ENCODE assay signal across 7 cellular contexts in the genomic region with DNA sequence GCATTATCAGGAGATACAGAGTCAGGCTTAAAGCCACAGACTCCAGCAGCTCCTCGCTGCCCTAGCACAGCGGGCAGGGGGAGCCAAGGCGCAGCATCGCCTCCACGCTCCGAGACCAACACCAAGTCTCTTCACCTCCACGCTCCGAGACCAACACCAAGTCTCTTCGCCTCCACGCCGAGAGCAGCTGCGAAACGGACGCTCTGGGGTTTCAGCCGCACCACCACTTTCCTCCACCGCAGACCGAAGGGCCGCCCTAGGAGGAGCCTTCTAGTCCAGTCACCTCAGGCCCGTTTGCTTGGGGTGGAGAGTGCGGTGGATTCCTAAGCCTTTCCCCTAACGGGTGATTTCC. TPM values are rescaled to one million over a fixed set of nuclear protein-coding genes. Genes with fewer than 3 reads are reported as not detected.
DNase-seq lines count a peak whose midpoint lies in the region; ATAC-seq, FAIRE-seq and TF ChIP-seq lines count a peak whose summit lies in the region.

No MANE protein-coding gene starts in this region.

- H3K27ac ChIP-seq in KMS-11 (peak overlapping the region; percentile 36), HepG2 (ENCODE audit: extremely low read length, insufficient read depth, low read length) (peak overlapping the region; percentile 68)

- FAIRE-seq in HepG2 (lab: Jason Lieb, UNC): no peak

- peak overlapping the region; percentile 89 for H3K4me2 ChIP-seq in KMS-11
- peak overlapping the region; percentile 90 for H3K4me2 ChIP-seq in HepG2 (ENCODE audit: low read depth, low read length)

- no peaks in the 10 kb centered on the region for H3K27me3 ChIP-seq in GM06990 (replicated peaks; ENCODE audit: control insufficient read depth, insufficient read depth, low read length)
- H3K27me3 ChIP-seq in KMS-11 (ENCODE audit: insufficient read depth, low read depth): no peaks in the 10 kb centered on the region; the same call in 1 of the 2 replicates
- H3K27me3 ChIP-seq in HepG2 (ENCODE audit: control insufficient read depth in 1 of 2, insufficient read depth in 2 of 2, low read length in 2 of 2): no peaks in the 10 kb centered on the region; a peak in 1 of 5 replicates

- H3K79me2 ChIP-seq in KMS-11 (ENCODE audit: insufficient read depth, low read depth): no peaks in the 10 kb centered on the region
- peaks cover 7% of the 10 kb centered on the region for H3K79me2 ChIP-seq in HepG2 (ENCODE audit: insufficient read depth, low read length)

- TF ChIP-seq RAD21 in HepG2 (CRISPR knock-in tag; IDR thresholded peaks at IDR 0.05): no peak

- ATAC-seq in GM21619 (IDR thresholded peaks at IDR 0.05; ENCODE audit: unreplicated experiment) (peak; percentile 45), HepG2 (peak; percentile 83)

- TF ChIP-seq EP300 in HepG2 (IDR thresholded peaks at IDR 0.05; ENCODE audit: low read depth in 2 of 2, low read length in 2 of 2) (no peak), HepG2 (CRISPR knock-in tag; IDR thresholded peaks at IDR 0.05; ENCODE audit: borderline replicate concordance) (no peak)

- no peak for TF ChIP-seq POLR2A in HepG2 (IDR thresholded peaks at IDR 0.05; ENCODE audit: insufficient read depth in 1 of 2, low read depth in 2 of 2, low read length in 2 of 2)

- under 1% methylated on average over 17 of the region's 21 CpGs for WGBS in HepG2 (ENCODE audit: low lambda C conversion rate)

- H3K4me3 ChIP-seq in GM06990 (replicated peaks; ENCODE audit: low read depth, low read length) (peak overlapping the region; percentile 73), KMS-11 (IDR thresholded peaks at IDR 0.05; ENCODE audit: insufficient read depth, low read depth, low read length) (no peak overlapping the region), HepG2 (replicated peaks in 1 of 3; ENCODE audit: insufficient read depth in 1 of 3, low read depth in 2 of 3, low read length in 3 of 3) (peak overlapping the region; percentile 81 to 96 (median 90))

- no TSS peak for BruUV-seq in HepG2 (replicated peaks; lab: Mats Ljungman, UMichigan)

- DNase-seq in GM06990 (ENCODE audit: extremely low read depth, insufficient read length) (no peak), dermis blood vessel endothelial cell (peak; percentile 64), HepG2 (ENCODE audit: low spot score) (peak; percentile 7)
- peak; percentile 56 for DNase-seq in activated CD4-positive, CD25-positive, alpha-beta regulatory T cell treated with anti-CD3 and anti-CD28 coated beads, Interleukin-2, amount 50 U/mL, for 72 hours
- peak; percentile 17 for DNase-seq in stimulated activated CD4-positive, alpha-beta T cell treated with anti-CD3 and anti-CD28 coated beads, Interleukin-4, amount 100 ng/mL, for 24 hours

- H2AFZ ChIP-seq in KMS-11 (ENCODE audit: low read depth) (peak overlapping the region; percentile 94), HepG2 (ENCODE audit: low read length) (peak overlapping the region; percentile 74)

- peaks cover 54% of the 10 kb centered on the region for H3K4me1 ChIP-seq in KMS-11 (ENCODE audit: low read depth, poor library complexity, severe bottlenecking)
- peaks cover 30% of the 10 kb centered on the region for H3K4me1 ChIP-seq in HepG2 (ENCODE audit: insufficient read depth, low read length)

- intact Hi-C loops in HepG2 (cut with micrococcal nuclease; ENCODE audit: unreplicated experiment): no loop called here

- TF ChIP-seq CTCF in GM06990 (IDR thresholded peaks at IDR 0.05; ENCODE audit: insufficient read depth, low read length, poor library complexity, severe bottlenecking): peak; percentile 14
- no peak for TF ChIP-seq CTCF in KMS-11 (conservative IDR thresholded peaks at IDR 0.05; ENCODE audit: low read depth, low read length)
- TF ChIP-seq CTCF in HepG2 (CRISPR knock-in tag; IDR thresholded peaks at IDR 0.05): peak; percentile 49

- CTCF ChIA-PET in HepG2 (lab: Yijun Ruan, JAX; ENCODE audit: low intra/inter-chr PET ratio, low total read pairs): no interaction called here

- no peaks in the 10 kb centered on the region for H3K36me3 ChIP-seq in GM06990 (ENCODE audit: control insufficient read depth, insufficient read depth, low read length)
- H3K36me3 ChIP-seq in KMS-11 (ENCODE audit: insufficient read depth): no peaks in the 10 kb centered on the region
- no peaks in the 10 kb centered on the region for H3K36me3 ChIP-seq in HepG2 (replicated peaks in 1 of 2; ENCODE audit: control insufficient read depth in 1 of 2, insufficient read depth in 2 of 2, low read length in 2 of 2)

- no peaks in the 10 kb centered on the region for H3K9me3 ChIP-seq in HepG2 (ENCODE audit: low read length)

- H3K9ac ChIP-seq in KMS-11 (peak overlapping the region; percentile 43; the same call in 1 of the 2 replicates), HepG2 (ENCODE audit: insufficient read depth, low read depth, low read length) (peak overlapping the region; percentile 80)

- H4K20me1 ChIP-seq in KMS-11 (ENCODE audit: insufficient read depth): no peaks in the 10 kb centered on the region
- no peaks in the 10 kb centered on the region for H4K20me1 ChIP-seq in HepG2 (ENCODE audit: insufficient read depth, low read length)

- in situ Hi-C loops in HepG2 (cut with HindIII; ENCODE audit: extremely low pct_ligation_motif_present, low pct_unique_long_range_greater_than_20kb): no loop called here

- POLR2A ChIA-PET in HepG2 (lab: Yijun Ruan, JAX): no interaction called here

TF ChIP-seq in HepG2, 621 proteins besides CTCF, POLR2A, EP300 and RAD21 (continues in another document):
- TF ChIP-seq, protein P1, sequence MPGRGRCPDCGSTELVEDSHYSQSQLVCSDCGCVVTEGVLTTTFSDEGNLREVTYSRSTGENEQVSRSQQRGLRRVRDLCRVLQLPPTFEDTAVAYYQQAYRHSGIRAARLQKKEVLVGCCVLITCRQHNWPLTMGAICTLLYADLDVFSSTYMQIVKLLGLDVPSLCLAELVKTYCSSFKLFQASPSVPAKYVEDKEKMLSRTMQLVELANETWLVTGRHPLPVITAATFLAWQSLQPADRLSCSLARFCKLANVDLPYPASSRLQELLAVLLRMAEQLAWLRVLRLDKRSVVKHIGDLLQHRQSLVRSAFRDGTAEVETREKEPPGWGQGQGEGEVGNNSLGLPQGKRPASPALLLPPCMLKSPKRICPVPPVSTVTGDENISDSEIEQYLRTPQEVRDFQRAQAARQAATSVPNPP (CRISPR knock-in tag; IDR thresholded peaks at IDR 0.05): no peak

RNA-seq across cellular contexts. Expression of a gene that starts 0.7 kb away (rescaled TPM):
- 12.6 and 16.8 TPM in 2 replicates for total RNA-seq in dermis blood vessel endothelial cell
- 14.4 and 15.3 TPM in 2 replicates for total RNA-seq in HepG2 (2016; rRNA removed; fragmentation: Illumina TruSeq; extraction: Trizol)
- total RNA-seq in HepG2 (2016; cell fraction: cytosol; rRNA removed; fragmentation: Illumina TruSeq; extraction: Trizol; ENCODE audit: low read depth): 2.9 and 3.9 TPM in 2 replicates
- total RNA-seq in HepG2 (2016; cell fraction: insoluble cytoplasmic fraction; rRNA removed; fragmentation: Illumina TruSeq; extraction: Trizol): 10.5 and 14.9 TPM in 2 replicates
- 3.6 and 5.3 TPM in 2 replicates for total RNA-seq in HepG2 (2016; cell fraction: membrane; rRNA removed; fragmentation: Illumina TruSeq; extraction: Trizol)
- 25.7 and 26.2 TPM in 2 replicates for total RNA-seq in HepG2 (2016; cell fraction: nucleus; rRNA removed; fragmentation: Illumina TruSeq; extraction: Trizol)
- 11.6 and 11.8 TPM in 2 replicates for polyA plus RNA-seq in HepG2 (2011; rRNA removed)
- 2.5 and 4.5 TPM in 2 replicates for polyA plus RNA-seq in HepG2 (2011; cell fraction: cytosol; rRNA removed)
- polyA plus RNA-seq in HepG2 (2011; cell fraction: nucleus; rRNA removed): 24.4 and 27.0 TPM in 2 replicates
- polyA plus RNA-seq in HepG2 (2012): 9.9 and 10.4 TPM in 2 replicates
- 0.51 and 0.75 TPM in 2 replicates for polyA plus RNA-seq in HepG2 (2016; cell fraction: cytosol; fragmentation: Illumina TruSeq; extraction: Trizol; ENCODE audit: low read depth)
- 11.1 and 13.6 TPM in 2 replicates for polyA plus RNA-seq in HepG2 (2016; cell fraction: insoluble cytoplasmic fraction; fragmentation: Illumina TruSeq; extraction: Trizol; ENCODE audit: low read depth)
- polyA plus RNA-seq in HepG2 (2016; cell fraction: membrane; fragmentation: Illumina TruSeq; extraction: Trizol; ENCODE audit: low read depth): 1.6 and 2.1 TPM in 2 replicates
- 46.6 and 53.7 TPM in 2 replicates for polyA plus RNA-seq in HepG2 (2016; cell fraction: nucleus; fragmentation: Illumina TruSeq; extraction: Trizol; ENCODE audit: insufficient read depth, low read depth)
- polyA minus RNA-seq in HepG2 (2011; rRNA and poly(A)+ RNA removed; ENCODE audit: low replicate concordance): 7.7 and 16.1 TPM in 2 replicates
- 6.0 and 11.5 TPM in 2 replicates for polyA minus RNA-seq in HepG2 (2011; cell fraction: cytosol; rRNA and poly(A)+ RNA removed)
- 31.9 and 35.7 TPM in 2 replicates for polyA minus RNA-seq in HepG2 (2011; cell fraction: nucleus; rRNA and poly(A)+ RNA removed)

RNA-seq across cellular contexts. Expression of a gene that starts 59.4 kb away (rescaled TPM):
- total RNA-seq in dermis blood vessel endothelial cell (under 0.01 and 0.60 TPM in 2 replicates), HepG2 (2016; rRNA removed; fragmentation: Illumina TruSeq; extraction: Trizol) (not detected in 2 replicates)
- not detected in 2 replicates for total RNA-seq in HepG2 (2016; cell fraction: cytosol; rRNA removed; fragmentation: Illumina TruSeq; extraction: Trizol; ENCODE audit: low read depth)
- total RNA-seq in HepG2 (2016; cell fraction: insoluble cytoplasmic fraction; rRNA removed; fragmentation: Illumina TruSeq; extraction: Trizol): not detected in 2 replicates
- total RNA-seq in HepG2 (2016; cell fraction: membrane; rRNA removed; fragmentation: Illumina TruSeq; extraction: Trizol): not detected in 2 replicates
- total RNA-seq in HepG2 (2016; cell fraction: nucleus; rRNA removed; fragmentation: Illumina TruSeq; extraction: Trizol): not detected in 2 replicates
- not detected in 2 replicates for polyA plus RNA-seq in HepG2 (2011; rRNA removed)
- polyA plus RNA-seq in HepG2 (2011; cell fraction: cytosol; rRNA removed): not detected in 2 replicates
- polyA plus RNA-seq in HepG2 (2011; cell fraction: nucleus; rRNA removed): not detected in 2 replicates
- polyA plus RNA-seq in HepG2 (2012): not detected in 2 replicates
- polyA plus RNA-seq in HepG2 (2016; cell fraction: cytosol; fragmentation: Illumina TruSeq; extraction: Trizol; ENCODE audit: low read depth): not detected in 2 replicates
- not detected in 2 replicates for polyA plus RNA-seq in HepG2 (2016; cell fraction: insoluble cytoplasmic fraction; fragmentation: Illumina TruSeq; extraction: Trizol; ENCODE audit: low read depth)
- polyA plus RNA-seq in HepG2 (2016; cell fraction: membrane; fragmentation: Illumina TruSeq; extraction: Trizol; ENCODE audit: low read depth): not detected in 2 replicates
- not detected in 2 replicates for polyA plus RNA-seq in HepG2 (2016; cell fraction: nucleus; fragmentation: Illumina TruSeq; extraction: Trizol; ENCODE audit: insufficient read depth, low read depth)
- not detected in 2 replicates for polyA minus RNA-seq in HepG2 (2011; rRNA and poly(A)+ RNA removed; ENCODE audit: low replicate concordance)
- polyA minus RNA-seq in HepG2 (2011; cell fraction: cytosol; rRNA and poly(A)+ RNA removed): not detected in 2 replicates
- not detected in 2 replicates for polyA minus RNA-seq in HepG2 (2011; cell fraction: nucleus; rRNA and poly(A)+ RNA removed)
